ENCODE assay signal across 21 cellular contexts in genomic region chr11:86977441-86978050, GRCh38. TPM values are rescaled to one million over a fixed set of nuclear protein-coding genes. Genes with fewer than 3 reads are reported as not detected.
DNase-seq lines count a peak whose midpoint lies in the region; ATAC-seq and TF ChIP-seq lines count a peak whose summit lies in the region.
"Had no signal": no experiment of that assay in that cellular context is flagged by ENCODE, and none has a peak within 500 bp of the region (broad histone marks: within the 10 kb centered on the region; RNA-seq: fewer than 3 reads in every experiment).

No MANE protein-coding gene starts in this region.

- peaks cover 3 to 10% of the 10 kb centered on the region in 2 donors for H3K27me3 Mint-ChIP-seq in CD8-positive, alpha-beta memory T cell
- H3K27me3 Mint-ChIP-seq: IgD-negative memory B cell had no signal

- intact Hi-C loops in Right ventricle myocardium inferior (cut with DNase I): loop anchor here (2.0 to 5.0 kb wide), 2 partner anchors 21 to 60 kb away; partner anchors contain the start of gene TMEM135
- intact Hi-C loops in cardiac septum (cut with DNase I): no loop called here
- intact Hi-C loops in left cardiac atrium (cut with DNase I): no loop called here
- intact Hi-C loops in sciatic nerve (cut with DNase I): no loop called here
- intact Hi-C loops in sigmoid colon (cut with DNase I): loop anchor here (5.0 kb wide), 1 partner anchor 305 kb away; no protein-coding TSS in a partner anchor

- H3K27ac ChIP-seq in CD8-positive, alpha-beta memory T cell (ENCODE audit: low read depth, low read length): no peak overlapping the region
- peak overlapping the region in 1 of 4 donors; percentile 17 for H3K27ac ChIP-seq in sigmoid colon
- H3K27ac ChIP-seq: 22Rv1, Peyer's patch had no signal

- H3K36me3 ChIP-seq in CD8-positive, alpha-beta memory T cell (ENCODE audit: insufficient read depth, low read length): no peaks in the 10 kb centered on the region
- H3K36me3 ChIP-seq in sigmoid colon: no peaks in the 10 kb centered on the region
- H3K36me3 ChIP-seq: Peyer's patch had no signal

- H3K27me3 ChIP-seq in CD8-positive, alpha-beta memory T cell (ENCODE audit: insufficient read depth, low read length, poor library complexity, severe bottlenecking): no peaks in the 10 kb centered on the region
- no peaks in the 10 kb centered on the region for H3K27me3 ChIP-seq in sigmoid colon
- H3K27me3 ChIP-seq: Peyer's patch had no signal

- no peak overlapping the region for H3K4me3 Mint-ChIP-seq in CD8-positive, alpha-beta memory T cell
- H3K4me3 Mint-ChIP-seq: H9, IgD-negative memory B cell had no signal

- no peaks in the 10 kb centered on the region for H3K9me3 ChIP-seq in CD8-positive, alpha-beta memory T cell (ENCODE audit: low read length)
- H3K9me3 ChIP-seq in sigmoid colon: peaks cover 0 to 4% (median 1%) of the 10 kb centered on the region in 4 donors

- POLR2A ChIA-PET in CD8-positive, alpha-beta memory T cell (lab: Charles Lee): no interaction called here

- no peak for TF ChIP-seq EP300 in sigmoid colon (IDR thresholded peaks at IDR 0.05)

- no peak overlapping the region for H3K27ac Mint-ChIP-seq in CD8-positive, alpha-beta memory T cell
- H3K27ac Mint-ChIP-seq: CD14-positive monocyte, H9, IgD-negative memory B cell had no signal

- TF ChIP-seq CTCF in sigmoid colon (IDR thresholded peaks at IDR 0.05): no peak

- H3K4me3 ChIP-seq in CD8-positive, alpha-beta memory T cell (ENCODE audit: low read length): no peak overlapping the region
- H3K4me3 ChIP-seq in sigmoid colon: no peak overlapping the region
- H3K4me3 ChIP-seq: Peyer's patch had no signal

- DNase-seq in Right ventricle myocardium inferior (ENCODE audit: missing footprints) (peak; percentile 67), cardiac septum (ENCODE audit: low spot score) (no peak), left cardiac atrium (peak; percentile 41), sciatic nerve (ENCODE audit: low spot score) (no peak), sigmoid colon (no peak), NCI-H1694 (lab: John Stamatoyannopoulos, UW) (no peak)
- no peak for DNase-seq in CD8-positive, alpha-beta memory T cell
- DNase-seq: COR-L47; DMS 273 treated with DMSO at 0.1 percent for 48 hours; H9; Kasumi-1; MM.1S; NCI-H1105; NCI-H1694 treated with DMSO at 0.1 percent for 48 hours; NCI-H748 treated with DMSO at 0.1 percent for 48 hours; NK-92 treated with Interleukin-12 subunit alpha and Interleukin-12 subunit beta, amount 100 ng/mL, for 24 hours; Peyer's patch had no signal

- H3K36me3 Mint-ChIP-seq in CD8-positive, alpha-beta memory T cell: peaks cover 0 to 14% (median 1%) of the 10 kb centered on the region in 3 donors
- H3K36me3 Mint-ChIP-seq: CD14-positive monocyte had no signal

- WGBS in sigmoid colon, 2 donors: 88 to 95% methylated on average over 6 of the region's 6 CpGs

- CTCF ChIA-PET in CD8-positive, alpha-beta memory T cell (lab: Charles Lee): interaction anchor here (1.2 to 1.3 kb wide), 2 partner anchors 120 to 313 kb away, joined by 3 read pairs; no protein-coding TSS in a partner anchor

- H3K9me3 Mint-ChIP-seq in CD8-positive, alpha-beta memory T cell: peaks cover 5 to 17% (median 13%) of the 10 kb centered on the region in 5 donors

- ATAC-seq in Right ventricle myocardium inferior: peak; percentile 84
- peak in 1 of 2 donors; percentile 73 for ATAC-seq in left cardiac atrium
- ATAC-seq in sciatic nerve: peak; percentile 76
- no peak for ATAC-seq in GM18519 (IDR thresholded peaks at IDR 0.05; ENCODE audit: low FRiP score, unreplicated experiment)

- H3K4me1 ChIP-seq in CD8-positive, alpha-beta memory T cell (ENCODE audit: insufficient read depth, low read length): no peaks in the 10 kb centered on the region
- peaks cover 0 to 14% (median 5%) of the 10 kb centered on the region in 4 donors for H3K4me1 ChIP-seq in sigmoid colon
- H3K4me1 ChIP-seq: Peyer's patch had no signal

- no peak for TF ChIP-seq POLR2A in sigmoid colon (IDR thresholded peaks at IDR 0.05)

- no peaks in the 10 kb centered on the region for H3K4me1 Mint-ChIP-seq in CD8-positive, alpha-beta memory T cell
- H3K4me1 Mint-ChIP-seq: H9, IgD-negative memory B cell had no signal

RNA-seq across cellular contexts. Expression of gene FZD4, which starts 22.4 kb away (rescaled TPM):
- 31.3 TPM for total RNA-seq in Right ventricle myocardium inferior
- 14.4 TPM for total RNA-seq in cardiac septum
- 10 to 100 TPM; 45.5 to 54.2 TPM for total RNA-seq in left cardiac atrium
- 40.7 TPM for total RNA-seq in sciatic nerve
- total RNA-seq in CD8-positive, alpha-beta memory T cell: under 1 TPM; 0.07 to 0.09 TPM
- polyA plus RNA-seq in CD8-positive, alpha-beta memory T cell: not detected
- 10 to 100 TPM; 22.9 to 45.7 (median 35.7) TPM for total RNA-seq in sigmoid colon
- 1 to 10 TPM in 1 of 3 donors, under 1 TPM in 2; 0.60 to 8.8 (median 0.69) TPM for polyA plus RNA-seq in sigmoid colon
- polyA plus RNA-seq: CD14-positive monocyte, IgD-negative memory B cell had no signal

Comparison
In these comparisons a context has a peak if more than half of its experiments do, and no peak if none do; other contexts are left out.
1. DNase-seq: peak in Right ventricle myocardium inferior (single experiment) and left cardiac atrium (single experiment); none in cardiac septum (single experiment), sciatic nerve (single experiment), CD8-positive, alpha-beta memory T cell (0 of 5), sigmoid colon (single experiment) and NCI-H1694 (single experiment).
2. intact Hi-C loops: an anchor here in Right ventricle myocardium inferior (2.0 to 5.0 kb wide) and sigmoid colon (5.0 kb wide); none called in cardiac septum, left cardiac atrium and sciatic nerve.
3. RNA of gene FZD4, which starts 22.4 kb away (total RNA-seq): 45.5 to 54.2 TPM in left cardiac atrium, 40.7 TPM in sciatic nerve (single experiment), 22.9 to 45.7 TPM in sigmoid colon, 31.3 TPM in Right ventricle myocardium inferior (single experiment) and 14.4 TPM in cardiac septum (single experiment); 0.07 to 0.09 TPM in CD8-positive, alpha-beta memory T cell; every median in the first group is over 10 times any median in the second.